1 cellular context compared by ENCODE assay signal in genomic region chr11:82174610-82175009, GRCh38.
TF ChIP-seq lines count a peak whose summit lies in the region.

No MANE protein-coding gene starts in this region.

TF ChIP-seq in H1, 55 proteins besides CTCF, POLR2A, EP300 and RAD21:
- no peak for TF ChIP-seq SP4 (IDR thresholded peaks at IDR 0.05; ENCODE audit: low read length)
- TF ChIP-seq SAP30 (IDR thresholded peaks at IDR 0.05; ENCODE audit: insufficient read depth, insufficient replicate concordance, low read length) = no peak
- no peak for TF ChIP-seq FOSL1 (IDR thresholded peaks at IDR 0.05; ENCODE audit: insufficient read depth, low read depth, low read length)
- no peak for TF ChIP-seq RBBP5 (IDR thresholded peaks at IDR 0.05; ENCODE audit: borderline replicate concordance, low read depth, low read length)
- TF ChIP-seq MAFK (IDR thresholded peaks at IDR 0.05; ENCODE audit: low read depth, low read length) = no peak
- no peak for TF ChIP-seq SP1 (IDR thresholded peaks at IDR 0.05; ENCODE audit: low read depth, low read length)
- no peak for TF ChIP-seq BACH1 (IDR thresholded peaks at IDR 0.05; ENCODE audit: low read length)
- no peak for TF ChIP-seq SRF (IDR thresholded peaks at IDR 0.05; ENCODE audit: low read depth, low read length)
- no peak for TF ChIP-seq KDM4A (IDR thresholded peaks at IDR 0.05; ENCODE audit: low read depth, low read length, severe bottlenecking)
- TF ChIP-seq SIX5 (IDR thresholded peaks at IDR 0.05; ENCODE audit: low read depth, low read length) = no peak
- no peak for TF ChIP-seq TBP (IDR thresholded peaks at IDR 0.05; ENCODE audit: low read depth, low read length)
- no peak for TF ChIP-seq CTBP2 (IDR thresholded peaks at IDR 0.05; ENCODE audit: borderline replicate concordance, insufficient read depth, insufficient read length, low read length)
- TF ChIP-seq CBX8 (IDR thresholded peaks at IDR 0.05; ENCODE audit: borderline replicate concordance, low read depth, low read length) = no peak
TF ChIP-seq in H1: peak in this region for 0.
